8 cellular contexts compared by ENCODE assay signal in genomic region chr6:139157086-139157485, GRCh38. TPM values are rescaled to one million over a fixed set of nuclear protein-coding genes. Genes with fewer than 3 reads are reported as not detected.
DNase-seq lines count a peak whose midpoint lies in the region; ATAC-seq and TF ChIP-seq lines count a peak whose summit lies in the region.
"Not testable (repeated sequence)": the region's sequence is repeated elsewhere in the genome, so short reads cannot be mapped to it uniquely, and the experiment has no call there.

No MANE protein-coding gene starts in this region.

- H3K4me1 ChIP-seq in CD4-positive, CD25-positive, alpha-beta regulatory T cell (ENCODE audit: control insufficient read depth, insufficient read depth, low read length, poor library complexity, severe bottlenecking) = peaks cover 90% of the 10 kb centered on the region
- H3K4me1 ChIP-seq in trophoblast cell (ENCODE audit: control insufficient read depth in 1 of 2, insufficient read depth in 2 of 2, low read length in 2 of 2) (peaks cover 0 to 11% of the 10 kb centered on the region in 2 experiments), testis (peaks cover 22% of the 10 kb centered on the region)

- not testable (repeated sequence) for ATAC-seq in CD4-positive, CD25-positive, alpha-beta regulatory T cell (ENCODE audit: low read depth in 2 of 2); T-helper 17 cell; activated T-cell treated with anti-CD3 and anti-CD28 coated beads, Interleukin-2, amount 50 U/mL, for 72 hours (replicated peaks in 1 of 2); activated naive CD8-positive, alpha-beta T cell treated with anti-CD3 and anti-CD28 coated beads, Interleukin-2, amount 50 U/mL, for 24 hours
- peak; percentile 83 for ATAC-seq in left colon

- no CpG with 5 or more reads among the region's 5 CpGs for WGBS in trophoblast cell (ENCODE audit: extremely low coverage, insufficient coverage, insufficient read length)
- 63 to 74% methylated on average over 5 of the region's 5 CpGs for WGBS in testis, 2 donors

- intact Hi-C loops in left colon (cut with DNase I, micrococcal nuclease); testis (cut with DNase I; ENCODE audit: low total_unique reads): not testable (repeated sequence)

- H3K9ac ChIP-seq in trophoblast cell (ENCODE audit: low read length) = not testable (repeated sequence)

- peaks cover 48 to 87% (median 70%) of the 10 kb centered on the region in 4 donors for H3K4me1 Mint-ChIP-seq in CD4-positive, CD25-positive, alpha-beta regulatory T cell
- H3K4me1 Mint-ChIP-seq in T-helper 17 cell = peaks cover 68% of the 10 kb centered on the region
- H3K4me1 Mint-ChIP-seq in activated T-cell treated with anti-CD3 and anti-CD28 coated beads, Interleukin-2, amount 50 U/mL, for 72 hours (ENCODE audit: low read depth) = peaks cover 87% of the 10 kb centered on the region
- peaks cover 87% of the 10 kb centered on the region for H3K4me1 Mint-ChIP-seq in activated naive CD8-positive, alpha-beta T cell treated with anti-CD3 and anti-CD28 coated beads, Interleukin-2, amount 50 U/mL, for 24 hours

- not testable (repeated sequence) for H2BK120ac ChIP-seq in trophoblast cell (ENCODE audit: insufficient read depth, low read length, poor library complexity)

- H3K4me2 ChIP-seq in trophoblast cell (ENCODE audit: low read length) = not testable (repeated sequence)

- H3K79me1 ChIP-seq in trophoblast cell (ENCODE audit: low read length) = not testable (repeated sequence)

- not testable (repeated sequence) for H4K91ac ChIP-seq in trophoblast cell (ENCODE audit: low read depth, low read length)

- H2AFZ ChIP-seq in trophoblast cell (ENCODE audit: insufficient read depth, low read length, poor library complexity) = not testable (repeated sequence)

- not testable (repeated sequence) for H3K14ac ChIP-seq in trophoblast cell (ENCODE audit: low read length)

- not testable (repeated sequence) for H3K23ac ChIP-seq in trophoblast cell (ENCODE audit: low read length)

- not testable (repeated sequence) for TF ChIP-seq CTCF in fibroblast of pulmonary artery (IDR thresholded peaks at IDR 0.05; ENCODE audit: low read length, missing control alignments); testis (IDR thresholded peaks at IDR 0.05)

- not testable (repeated sequence) for H4K8ac ChIP-seq in trophoblast cell (ENCODE audit: low read depth, low read length)

- H3K27me3 ChIP-seq in CD4-positive, CD25-positive, alpha-beta regulatory T cell (ENCODE audit: control insufficient read depth, insufficient read depth, low read length); trophoblast cell (ENCODE audit: insufficient read depth, low read length); testis: not testable (repeated sequence)

- H3K4ac ChIP-seq in trophoblast cell (ENCODE audit: low read depth, low read length) = not testable (repeated sequence)

- H2AK5ac ChIP-seq in trophoblast cell (ENCODE audit: low read length) = not testable (repeated sequence)

- H3K36me3 Mint-ChIP-seq in CD4-positive, CD25-positive, alpha-beta regulatory T cell = peaks cover 20% of the 10 kb centered on the region
- not testable (repeated sequence) for H3K36me3 Mint-ChIP-seq in T-helper 17 cell (ENCODE audit: low read depth)
- H3K36me3 Mint-ChIP-seq in activated T-cell treated with anti-CD3 and anti-CD28 coated beads, Interleukin-2, amount 50 U/mL, for 72 hours (ENCODE audit: insufficient read depth in 2 of 2) = peaks cover 4 to 22% of the 10 kb centered on the region in 2 donors
- H3K36me3 Mint-ChIP-seq in activated naive CD8-positive, alpha-beta T cell treated with anti-CD3 and anti-CD28 coated beads, Interleukin-2, amount 50 U/mL, for 24 hours (ENCODE audit: low read depth) = peaks cover 17% of the 10 kb centered on the region

- not testable (repeated sequence) for TF ChIP-seq POLR2A in testis (IDR thresholded peaks at IDR 0.05)

- peaks cover 20% of the 10 kb centered on the region for H3K36me3 ChIP-seq in CD4-positive, CD25-positive, alpha-beta regulatory T cell (ENCODE audit: control insufficient read depth, insufficient read depth, low read length)
- not testable (repeated sequence) for H3K36me3 ChIP-seq in trophoblast cell (ENCODE audit: control insufficient read depth in 1 of 2, insufficient read depth in 2 of 2, low read length in 2 of 2); testis (ENCODE audit: low read depth, missing control alignments)

- H2BK12ac ChIP-seq in trophoblast cell (ENCODE audit: low read length) = not testable (repeated sequence)

- not testable (repeated sequence) for H3K9me3 ChIP-seq in CD4-positive, CD25-positive, alpha-beta regulatory T cell (ENCODE audit: control insufficient read depth in 2 of 2, low read length in 2 of 2); T-helper 17 cell (ENCODE audit: control insufficient read depth, low read length, poor library complexity, severe bottlenecking); trophoblast cell (ENCODE audit: insufficient read depth, low read depth, low read length); testis

- not testable (repeated sequence) for H3K18ac ChIP-seq in trophoblast cell (ENCODE audit: low read length)

- not testable (repeated sequence) for H4K12ac ChIP-seq in trophoblast cell (ENCODE audit: low read depth, low read length)

- not testable (repeated sequence) for H3K9me3 Mint-ChIP-seq in CD4-positive, CD25-positive, alpha-beta regulatory T cell; activated T-cell treated with anti-CD3 and anti-CD28 coated beads, Interleukin-2, amount 50 U/mL, for 72 hours; activated naive CD8-positive, alpha-beta T cell treated with anti-CD3 and anti-CD28 coated beads, Interleukin-2, amount 50 U/mL, for 24 hours

- H3K27ac ChIP-seq in CD4-positive, CD25-positive, alpha-beta regulatory T cell (ENCODE audit: insufficient read depth, low read length, poor library complexity, severe bottlenecking); trophoblast cell (ENCODE audit: low read depth, low read length); testis: not testable (repeated sequence)

- H2BK5ac ChIP-seq in trophoblast cell (ENCODE audit: low read depth, low read length, poor library complexity) = not testable (repeated sequence)

- peak overlapping the region in 2 of 4 donors; percentile 58 to 59 for H3K4me3 Mint-ChIP-seq in CD4-positive, CD25-positive, alpha-beta regulatory T cell
- H3K4me3 Mint-ChIP-seq in T-helper 17 cell = peak overlapping the region; percentile 80
- H3K4me3 Mint-ChIP-seq in activated T-cell treated with anti-CD3 and anti-CD28 coated beads, Interleukin-2, amount 50 U/mL, for 72 hours = peak overlapping the region in 1 of 2 donors; percentile 3
- not testable (repeated sequence) for H3K4me3 Mint-ChIP-seq in activated naive CD8-positive, alpha-beta T cell treated with anti-CD3 and anti-CD28 coated beads, Interleukin-2, amount 50 U/mL, for 24 hours

- DNase-seq in CD4-positive, CD25-positive, alpha-beta regulatory T cell; T-helper 17 cell; activated T-cell treated with anti-CD3 and anti-CD28 coated beads, Interleukin-2, amount 50 U/mL, for 72 hours; activated naive CD8-positive, alpha-beta T cell treated with anti-CD3 and anti-CD28 coated beads, Interleukin-2, amount 50 U/mL, for 24 hours: not testable (repeated sequence)
- DNase-seq in fibroblast of pulmonary artery (ENCODE audit: low read depth) = peak; percentile 27
- peak in 1 of 2 donors; percentile 77 for DNase-seq in left colon
- DNase-seq in trophoblast cell = peak; percentile 46 to 86
- peak; percentile 58 for DNase-seq in testis

- H3K27ac Mint-ChIP-seq in CD4-positive, CD25-positive, alpha-beta regulatory T cell = peak overlapping the region; percentile 35 to 88 (median 87)
- peak overlapping the region; percentile 92 for H3K27ac Mint-ChIP-seq in T-helper 17 cell
- H3K27ac Mint-ChIP-seq in activated T-cell treated with anti-CD3 and anti-CD28 coated beads, Interleukin-2, amount 50 U/mL, for 72 hours = peak overlapping the region; percentile 61
- peak overlapping the region; percentile 66 for H3K27ac Mint-ChIP-seq in activated naive CD8-positive, alpha-beta T cell treated with anti-CD3 and anti-CD28 coated beads, Interleukin-2, amount 50 U/mL, for 24 hours

- H3K27me3 Mint-ChIP-seq in CD4-positive, CD25-positive, alpha-beta regulatory T cell; T-helper 17 cell; activated T-cell treated with anti-CD3 and anti-CD28 coated beads, Interleukin-2, amount 50 U/mL, for 72 hours (ENCODE audit: low read depth); activated naive CD8-positive, alpha-beta T cell treated with anti-CD3 and anti-CD28 coated beads, Interleukin-2, amount 50 U/mL, for 24 hours: not testable (repeated sequence)

- H3K79me2 ChIP-seq in trophoblast cell (ENCODE audit: control insufficient read depth, insufficient read depth, low read length, poor library complexity) = not testable (repeated sequence)

- not testable (repeated sequence) for H3K4me3 ChIP-seq in CD4-positive, CD25-positive, alpha-beta regulatory T cell (ENCODE audit: low read depth, low read length); fibroblast of pulmonary artery (replicated peaks; ENCODE audit: low read depth, low read length); trophoblast cell (ENCODE audit: low read depth, low read length); testis

RNA-seq across cellular contexts. Expression of gene HECA, which starts 22.2 kb away (rescaled TPM):
- total RNA-seq in CD4-positive, CD25-positive, alpha-beta regulatory T cell = 165 TPM
- 1 to 10 TPM; 5.2 to 7.9 (median 6.3) TPM for polyA plus RNA-seq in CD4-positive, CD25-positive, alpha-beta regulatory T cell
- 100 to 1,000 TPM; 172 to 197 TPM for total RNA-seq in T-helper 17 cell
- total RNA-seq in activated T-cell treated with anti-CD3 and anti-CD28 coated beads, Interleukin-2, amount 50 U/mL, for 72 hours = 10 to 100 TPM; 77.6 to 89.7 TPM
- 10 to 100 TPM; 30.3 to 42.1 TPM for total RNA-seq in left colon
- polyA plus RNA-seq in trophoblast cell (2013) = 16.9 and 17.2 TPM in 2 replicates
- total RNA-seq in testis = 10 to 100 TPM; 40.2 to 47.4 TPM
- polyA plus RNA-seq in testis (ENCODE audit: insufficient read depth, low read depth, low replicate concordance) = 19.1 TPM
